In the genomic region with DNA sequence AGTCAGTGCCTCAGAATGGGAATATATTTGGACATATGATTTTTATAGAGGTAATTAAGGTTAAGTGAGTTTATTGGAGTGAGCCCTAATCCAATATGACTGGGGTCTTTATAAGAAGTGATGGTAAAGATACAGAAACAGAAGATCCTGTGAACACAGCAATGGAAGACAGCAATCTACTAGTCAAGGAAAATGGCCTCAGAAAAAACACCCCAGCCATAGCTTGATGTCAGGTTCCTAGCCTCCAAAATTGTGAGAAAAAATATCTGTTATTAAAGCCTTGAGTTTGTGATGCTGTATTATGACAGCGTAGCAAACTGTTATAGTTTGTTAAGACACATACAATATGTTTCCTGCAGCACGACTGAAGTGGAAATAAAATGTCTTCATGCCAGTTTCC, we compare ENCODE assay signal across 20 cellular contexts.
"Had no signal": no experiment of that assay in that cellular context is flagged by ENCODE, and none has a peak within 500 bp of the region (broad histone marks: within the 10 kb centered on the region; RNA-seq: fewer than 3 reads in every experiment).

No MANE protein-coding gene starts in this region.

- H3K27me3 ChIP-seq: esophagus muscularis mucosa, foreskin keratinocyte, gastroesophageal sphincter, heart left ventricle, hepatocyte had no signal

- H3K4me3 ChIP-seq: esophagus muscularis mucosa, gastroesophageal sphincter, heart left ventricle, hepatocyte, left ventricle myocardium inferior, lower lobe of right lung, mucosa of descending colon had no signal

- H3K4me1 ChIP-seq: esophagus muscularis mucosa, foreskin keratinocyte, gastroesophageal sphincter, heart left ventricle, left ventricle myocardium inferior, lower lobe of right lung had no signal

- H3K36me3 ChIP-seq: lower lobe of right lung had no signal

- DNase-seq: cortex of kidney; effector CD8-positive, alpha-beta T cell; effector memory CD8-positive, alpha-beta T cell; foreskin keratinocyte; heart left ventricle; hypothalamus; immature natural killer cell; islet precursor cell; kidney; kidney glomerular epithelial cell; left colon; left ventricle myocardium inferior; lower lobe of right lung; mesenchymal stem cell; mucosa of descending colon; naive B cell had no signal

- H3K27ac ChIP-seq: esophagus muscularis mucosa, foreskin keratinocyte, gastroesophageal sphincter, heart left ventricle, hepatocyte, left ventricle myocardium inferior, lower lobe of right lung had no signal

- ATAC-seq: effector memory CD8-positive, alpha-beta T cell; foreskin keratinocyte; gastroesophageal sphincter; heart left ventricle; left colon; left lobe of liver; lower lobe of right lung; mucosa of descending colon had no signal
